ENCODE assay signal across 22 cellular contexts in genomic region chr3:57821765-57822164, GRCh38.
"Had no signal": no experiment of that assay in that cellular context is flagged by ENCODE, and none has a peak within 500 bp of the region (broad histone marks: within the 10 kb centered on the region; RNA-seq: fewer than 3 reads in every experiment).

No MANE protein-coding gene starts in this region.

- H3K36me3 Mint-ChIP-seq: immature natural killer cell, naive B cell had no signal

- H3K27me3 Mint-ChIP-seq: naive B cell; stimulated activated naive B cell treated with anti-CD40 and anti-IgM and Interleukin-4, amounts not matched to agents 10 μg/mL and 1 μg/mL and 100 μg/mL, for 72 hours; stimulated activated naive CD8-positive, alpha-beta T cell treated with anti-CD3 and anti-CD28 coated beads, Interleukin-15, amount 100 ng/mL, for 72 hours had no signal

- H3K36me3 ChIP-seq: left lung, sigmoid colon, tibial nerve had no signal

- ATAC-seq: foreskin keratinocyte; left lung; stimulated activated naive B cell treated with anti-CD40 and anti-IgM and Interleukin-4, amounts not matched to agents 10 μg/mL and 1 μg/mL and 100 μg/mL, for 72 hours; stimulated activated naive CD8-positive, alpha-beta T cell treated with anti-CD3 and anti-CD28 coated beads, Interleukin-15, amount 100 ng/mL, for 72 hours had no signal

- FAIRE-seq: endothelial cell of umbilical vein, keratinocyte had no signal

- H3K27me3 ChIP-seq: foreskin keratinocyte, left lung, sigmoid colon, testis, tibial nerve had no signal

- H3K9me3 Mint-ChIP-seq: endodermal cell; immature natural killer cell; naive B cell; nephron progenitor cell; stimulated activated naive B cell treated with anti-CD40 and anti-IgM and Interleukin-4, amounts not matched to agents 10 μg/mL and 1 μg/mL and 100 μg/mL, for 72 hours; stimulated activated naive CD8-positive, alpha-beta T cell treated with anti-CD3 and anti-CD28 coated beads, Interleukin-15, amount 100 ng/mL, for 72 hours had no signal

- H3K9me3 ChIP-seq: left lung, psoas muscle, sigmoid colon, testis, tibial nerve had no signal

- H3K4me3 Mint-ChIP-seq: endodermal cell; immature natural killer cell; naive B cell; nephron progenitor cell; stimulated activated naive B cell treated with anti-CD40 and anti-IgM and Interleukin-4, amounts not matched to agents 10 μg/mL and 1 μg/mL and 100 μg/mL, for 72 hours; stimulated activated naive CD8-positive, alpha-beta T cell treated with anti-CD3 and anti-CD28 coated beads, Interleukin-15, amount 100 ng/mL, for 72 hours had no signal

- DNase-seq: effector CD4-positive, alpha-beta T cell; endodermal cell; erythroblast; foreskin keratinocyte; immature natural killer cell; left lung; mesendoderm; naive B cell; nephron progenitor cell; psoas muscle; sigmoid colon; stimulated activated CD4-positive, alpha-beta T cell treated with anti-CD3 and anti-CD28 coated beads, Interleukin-2, amount 100 ng/mL, for 24 hours; stimulated activated CD4-positive, alpha-beta T cell treated with anti-CD3 and anti-CD28 coated beads, Interleukin-4, amount 100 ng/mL, for 4 hours; stimulated activated naive B cell treated with anti-CD40 and anti-IgM and Interleukin-4, amounts not matched to agents 10 μg/mL and 1 μg/mL and 100 μg/mL, for 72 hours; stimulated activated naive CD8-positive, alpha-beta T cell treated with anti-CD3 and anti-CD28 coated beads, Interleukin-15, amount 100 ng/mL, for 72 hours; testis had no signal

- H3K4me3 ChIP-seq: coronary artery, left lung, lung, psoas muscle, sigmoid colon, skin epidermis, testis, tibial nerve had no signal

- H3K27ac Mint-ChIP-seq: endodermal cell; nephron progenitor cell; stimulated activated naive B cell treated with anti-CD40 and anti-IgM and Interleukin-4, amounts not matched to agents 10 μg/mL and 1 μg/mL and 100 μg/mL, for 72 hours; stimulated activated naive CD8-positive, alpha-beta T cell treated with anti-CD3 and anti-CD28 coated beads, Interleukin-15, amount 100 ng/mL, for 72 hours had no signal

- H3K27ac ChIP-seq: coronary artery, foreskin keratinocyte, left lung, psoas muscle, sigmoid colon, skin epidermis, testis had no signal
